In the genomic region with DNA sequence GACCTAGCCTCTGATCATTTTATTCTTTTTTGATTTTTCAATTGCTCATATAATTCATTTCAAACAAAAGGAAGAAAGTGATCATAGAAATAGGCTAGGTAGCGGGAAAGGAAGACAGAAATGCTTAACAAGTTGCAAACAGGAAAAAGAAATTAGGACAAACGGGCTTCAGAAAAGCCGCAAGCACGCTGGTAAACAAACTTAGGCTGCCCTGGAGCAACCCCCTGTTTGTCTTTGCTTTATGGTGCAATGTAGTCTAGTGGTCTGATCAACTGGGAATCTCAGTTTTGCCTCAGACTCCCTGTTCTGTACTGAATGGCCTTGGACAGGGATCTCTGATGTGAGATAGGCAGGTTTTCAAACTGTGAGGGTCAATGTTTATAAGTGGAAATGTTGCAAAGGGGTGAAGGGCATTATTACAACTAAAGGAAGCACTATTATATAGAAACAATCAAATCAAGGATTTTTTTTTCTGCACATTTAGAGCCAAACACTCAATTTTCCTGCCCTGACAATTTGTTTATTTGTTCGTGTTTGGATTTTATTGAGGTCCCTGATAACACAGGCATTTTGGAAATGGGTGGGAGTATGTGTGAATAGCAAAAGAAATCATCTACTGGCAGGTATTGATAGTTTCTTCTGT, we compare ENCODE assay signal across 1 cellular context.
A peak's percentile ranks its signal among the peaks of the same experiment; 100 is the strongest.
TF ChIP-seq lines count a peak whose summit lies in the region.

No MANE protein-coding gene starts in this region.

TF ChIP-seq in HepG2, 621 proteins besides CTCF, POLR2A, EP300 and RAD21 (continued from another document and continues in another):
- no peak for TF ChIP-seq MXD1 (CRISPR knock-in tag; IDR thresholded peaks at IDR 0.05)
- peak; percentile 90 for TF ChIP-seq KDM6A (CRISPR knock-in tag; IDR thresholded peaks at IDR 0.05; ENCODE audit: low read depth)
- TF ChIP-seq ZNF607 (CRISPR knock-in tag; IDR thresholded peaks at IDR 0.05; ENCODE audit: borderline replicate concordance): peak; percentile 26; the same call in 1 of the 2 replicates
- TF ChIP-seq ZNF609 (CRISPR knock-in tag; IDR thresholded peaks at IDR 0.05; ENCODE audit: borderline replicate concordance): peak; percentile 96
- no peak for TF ChIP-seq GTF2F1 (IDR thresholded peaks at IDR 0.05; ENCODE audit: low read length)
- TF ChIP-seq GATAD1 (CRISPR knock-in tag; IDR thresholded peaks at IDR 0.05): peak; percentile 56; the same call in 1 of the 2 replicates
- TF ChIP-seq, protein P1, sequence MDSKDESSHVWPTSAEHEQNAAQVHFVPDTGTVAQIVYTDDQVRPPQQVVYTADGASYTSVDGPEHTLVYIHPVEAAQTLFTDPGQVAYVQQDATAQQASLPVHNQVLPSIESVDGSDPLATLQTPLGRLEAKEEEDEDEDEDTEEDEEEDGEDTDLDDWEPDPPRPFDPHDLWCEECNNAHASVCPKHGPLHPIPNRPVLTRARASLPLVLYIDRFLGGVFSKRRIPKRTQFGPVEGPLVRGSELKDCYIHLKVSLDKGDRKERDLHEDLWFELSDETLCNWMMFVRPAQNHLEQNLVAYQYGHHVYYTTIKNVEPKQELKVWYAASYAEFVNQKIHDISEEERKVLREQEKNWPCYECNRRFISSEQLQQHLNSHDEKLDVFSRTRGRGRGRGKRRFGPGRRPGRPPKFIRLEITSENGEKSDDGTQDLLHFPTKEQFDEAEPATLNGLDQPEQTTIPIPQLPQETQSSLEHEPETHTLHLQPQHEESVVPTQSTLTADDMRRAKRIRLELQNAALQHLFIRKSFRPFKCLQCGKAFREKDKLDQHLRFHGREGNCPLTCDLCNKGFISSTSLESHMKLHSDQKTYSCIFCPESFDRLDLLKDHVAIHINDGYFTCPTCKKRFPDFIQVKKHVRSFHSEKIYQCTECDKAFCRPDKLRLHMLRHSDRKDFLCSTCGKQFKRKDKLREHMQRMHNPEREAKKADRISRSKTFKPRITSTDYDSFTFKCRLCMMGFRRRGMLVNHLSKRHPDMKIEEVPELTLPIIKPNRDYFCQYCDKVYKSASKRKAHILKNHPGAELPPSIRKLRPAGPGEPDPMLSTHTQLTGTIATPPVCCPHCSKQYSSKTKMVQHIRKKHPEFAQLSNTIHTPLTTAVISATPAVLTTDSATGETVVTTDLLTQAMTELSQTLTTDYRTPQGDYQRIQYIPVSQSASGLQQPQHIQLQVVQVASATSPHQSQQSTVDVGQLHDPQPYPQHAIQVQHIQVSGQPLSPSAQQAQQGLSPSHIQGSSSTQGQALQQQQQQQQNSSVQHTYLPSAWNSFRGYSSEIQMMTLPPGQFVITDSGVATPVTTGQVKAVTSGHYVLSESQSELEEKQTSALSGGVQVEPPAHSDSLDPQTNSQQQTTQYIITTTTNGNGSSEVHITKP (CRISPR knock-in tag; IDR thresholded peaks at IDR 0.05; ENCODE audit: low read depth): no peak
- TF ChIP-seq ZNF703 (CRISPR knock-in tag; IDR thresholded peaks at IDR 0.05; ENCODE audit: borderline replicate concordance): peak; percentile 88; the same call in 1 of the 2 replicates
- TF ChIP-seq, protein P2, sequence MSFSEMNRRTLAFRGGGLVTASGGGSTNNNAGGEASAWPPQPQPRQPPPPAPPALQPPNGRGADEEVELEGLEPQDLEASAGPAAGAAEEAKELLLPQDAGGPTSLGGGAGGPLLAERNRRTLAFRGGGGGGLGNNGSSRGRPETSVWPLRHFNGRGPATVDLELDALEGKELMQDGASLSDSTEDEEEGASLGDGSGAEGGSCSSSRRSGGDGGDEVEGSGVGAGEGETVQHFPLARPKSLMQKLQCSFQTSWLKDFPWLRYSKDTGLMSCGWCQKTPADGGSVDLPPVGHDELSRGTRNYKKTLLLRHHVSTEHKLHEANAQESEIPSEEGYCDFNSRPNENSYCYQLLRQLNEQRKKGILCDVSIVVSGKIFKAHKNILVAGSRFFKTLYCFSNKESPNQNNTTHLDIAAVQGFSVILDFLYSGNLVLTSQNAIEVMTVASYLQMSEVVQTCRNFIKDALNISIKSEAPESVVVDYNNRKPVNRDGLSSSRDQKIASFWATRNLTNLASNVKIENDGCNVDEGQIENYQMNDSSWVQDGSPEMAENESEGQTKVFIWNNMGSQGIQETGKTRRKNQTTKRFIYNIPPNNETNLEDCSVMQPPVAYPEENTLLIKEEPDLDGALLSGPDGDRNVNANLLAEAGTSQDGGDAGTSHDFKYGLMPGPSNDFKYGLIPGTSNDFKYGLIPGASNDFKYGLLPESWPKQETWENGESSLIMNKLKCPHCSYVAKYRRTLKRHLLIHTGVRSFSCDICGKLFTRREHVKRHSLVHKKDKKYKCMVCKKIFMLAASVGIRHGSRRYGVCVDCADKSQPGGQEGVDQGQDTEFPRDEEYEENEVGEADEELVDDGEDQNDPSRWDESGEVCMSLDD (CRISPR knock-in tag; IDR thresholded peaks at IDR 0.05; ENCODE audit: borderline replicate concordance): peak; percentile 56; the same call in 1 of the 2 replicates
- TF ChIP-seq SSRP1 (CRISPR knock-in tag; IDR thresholded peaks at IDR 0.05): no peak
- no peak for TF ChIP-seq ZBTB49 (CRISPR knock-in tag; IDR thresholded peaks at IDR 0.05; ENCODE audit: borderline replicate concordance)
- no peak for TF ChIP-seq ZNF10 (CRISPR knock-in tag; IDR thresholded peaks at IDR 0.05; ENCODE audit: borderline replicate concordance, low read depth)
- no peak for TF ChIP-seq PHF20 (CRISPR knock-in tag; IDR thresholded peaks at IDR 0.05)
- TF ChIP-seq ZBTB38 (CRISPR knock-in tag; IDR thresholded peaks at IDR 0.05): no peak
- TF ChIP-seq ZNF691 (CRISPR knock-in tag; IDR thresholded peaks at IDR 0.05; ENCODE audit: borderline replicate concordance, low read depth): peak; percentile 83; the same call in 1 of the 2 replicates
- peak; percentile 76 for TF ChIP-seq RERE (CRISPR knock-in tag; IDR thresholded peaks at IDR 0.05; ENCODE audit: low read depth)
- TF ChIP-seq NBN (conservative IDR thresholded peaks at IDR 0.05): no peak
- no peak for TF ChIP-seq ZSCAN22 (CRISPR knock-in tag; IDR thresholded peaks at IDR 0.05)
